In genomic region chr15:48370460-48370859, GRCh38 we compare ENCODE assay signal across 17 cellular contexts. TPM values are rescaled to one million over a fixed set of nuclear protein-coding genes. Genes with fewer than 3 reads are reported as not detected.
DNase-seq lines count a peak whose midpoint lies in the region; ATAC-seq, FAIRE-seq and TF ChIP-seq lines count a peak whose summit lies in the region.
"Had no signal": no experiment of that assay in that cellular context is flagged by ENCODE, and none has a peak within 500 bp of the region (broad histone marks: within the 10 kb centered on the region; RNA-seq: fewer than 3 reads in every experiment).

No MANE protein-coding gene starts in this region.

- no peak overlapping the region for H2BK5ac ChIP-seq in IMR-90 (ENCODE audit: low read depth, low read length, poor library complexity, severe bottlenecking)

- no peak overlapping the region for H3K56ac ChIP-seq in IMR-90 (ENCODE audit: extremely low read depth, insufficient read depth, low read length)

- no peaks in the 10 kb centered on the region for H3K79me2 ChIP-seq in astrocyte (ENCODE audit: insufficient read depth, low read length)

- no peak for TF ChIP-seq RAD21 in IMR-90 (IDR thresholded peaks at IDR 0.05; ENCODE audit: low read length)

- CTCF ChIA-PET in IMR-90 (lab: Yijun Ruan, JAX), result interaction anchor here (1.0 kb wide), 1 partner anchor 9 kb away, joined by 3 read pairs; no protein-coding TSS in a partner anchor

- H2AK9ac ChIP-seq in IMR-90 (replicated peaks; ENCODE audit: low read depth, low read length, poor library complexity), result peak overlapping the region; percentile 33

- BruUV-seq in IMR-90 (replicated peaks; lab: Mats Ljungman, UMichigan), result no TSS peak

- ATAC-seq in IMR-90 (ENCODE audit: low read depth), result peak; percentile 52
- ATAC-seq: mucosa of descending colon had no signal

- TF ChIP-seq CTCF in AG09309 (IDR thresholded peaks at IDR 0.05; ENCODE audit: control insufficient read depth, insufficient read depth, low read depth, low read length, missing control alignments) (no peak), IMR-90 (conservative IDR thresholded peaks at IDR 0.05; ENCODE audit: low read depth, low read length) (no peak), astrocyte (IDR thresholded peaks at IDR 0.05; ENCODE audit: insufficient read depth, low read depth, low read length) (no peak), foreskin fibroblast (IDR thresholded peaks at IDR 0.05; ENCODE audit: low read depth, low read length) (no peak)

- no CpG with 5 or more reads among the region's 3 CpGs for WGBS in IMR-90 (ENCODE audit: extremely low coverage in 2 of 2, insufficient read length in 1 of 2), 2 experiments

- H2AFZ ChIP-seq in IMR-90 (replicated peaks; ENCODE audit: low read length, poor library complexity) (no peak overlapping the region), astrocyte (ENCODE audit: low read depth, low read length) (no peak overlapping the region)

- H3K4me1 ChIP-seq in IMR-90 (ENCODE audit: control insufficient read depth, insufficient read depth, low read length) (peaks cover 2% of the 10 kb centered on the region; the same call in 1 of the 2 replicates), astrocyte (ENCODE audit: insufficient read depth, low read length) (peaks cover 18% of the 10 kb centered on the region)
- H3K4me1 ChIP-seq: BE2C, testis had no signal

- no peak overlapping the region for H3K4me3 Mint-ChIP-seq in astrocyte (ENCODE audit: unreplicated experiment)

- no peak overlapping the region for H3K9ac ChIP-seq in IMR-90 (ENCODE audit: low read depth, low read length)
- H3K9ac ChIP-seq in astrocyte (ENCODE audit: low read length), result no peak overlapping the region

- H3K4me3 ChIP-seq in AG09309 (ENCODE audit: control insufficient read depth, low read depth, low read length) (no peak overlapping the region), IMR-90 (ENCODE audit: insufficient read depth, low read depth, low read length) (no peak overlapping the region), astrocyte (ENCODE audit: insufficient read depth, low read depth, low read length) (no peak overlapping the region), foreskin fibroblast (ENCODE audit: low read depth in 1 of 2, low read length in 2 of 2) (no peak overlapping the region)
- H3K4me3 ChIP-seq: mucosa of descending colon, testis had no signal

- in situ Hi-C loops in IMR-90 (cut with MboI; ENCODE audit: low sequenced_read_pairs), result loop anchor here (25.0 kb wide), 1 partner anchor 592 kb away; the partner anchor contains the start of gene SHC4

- peaks cover 3% of the 10 kb centered on the region for H3K9me3 Mint-ChIP-seq in astrocyte (ENCODE audit: unreplicated experiment)

- FAIRE-seq in astrocyte (lab: Jason Lieb, UNC) (no peak), GM19239 (lab: Jason Lieb, UNC) (no peak)

- no peak overlapping the region for H4K8ac ChIP-seq in IMR-90 (ENCODE audit: low read depth in 2 of 2, low read length in 2 of 2)

- no peak overlapping the region; the same call in 1 of the 2 replicates for H3K14ac ChIP-seq in IMR-90 (replicated peaks; ENCODE audit: low read depth, low read length)

- dilution Hi-C loops in IMR-90 (cut with HindIII; ENCODE audit: low sequenced_read_pairs, unreplicated experiment), result no loop called here

- no peak overlapping the region for H2BK120ac ChIP-seq in IMR-90 (ENCODE audit: low read depth, low read length)

- peaks cover 2% of the 10 kb centered on the region for H3K36me3 Mint-ChIP-seq in astrocyte (ENCODE audit: low read depth, unreplicated experiment)

- no peaks in the 10 kb centered on the region for H3K79me1 ChIP-seq in IMR-90 (ENCODE audit: low read depth in 1 of 2, low read length in 2 of 2)

- H2AK5ac ChIP-seq in IMR-90 (ENCODE audit: low read depth, low read length), result no peak overlapping the region

- no peaks in the 10 kb centered on the region for H3K9me3 ChIP-seq in IMR-90 (ENCODE audit: control insufficient read depth, insufficient read depth, low read length)
- no peaks in the 10 kb centered on the region for H3K9me3 ChIP-seq in astrocyte (ENCODE audit: insufficient read depth, low read depth, low read length)
- H3K9me3 ChIP-seq: BE2C, mucosa of descending colon, testis had no signal

- H3K27ac Mint-ChIP-seq in astrocyte (ENCODE audit: unreplicated experiment), result peak overlapping the region; percentile 15

- no peak overlapping the region for H4K5ac ChIP-seq in IMR-90 (ENCODE audit: low read depth, low read length)

- H3K27me3 Mint-ChIP-seq in astrocyte (ENCODE audit: low read depth, unreplicated experiment), result no peaks in the 10 kb centered on the region

- H3K4me2 ChIP-seq in IMR-90 (ENCODE audit: low read depth, low read length), result no peak overlapping the region
- no peak overlapping the region for H3K4me2 ChIP-seq in astrocyte (ENCODE audit: low read length)

- H4K91ac ChIP-seq in IMR-90 (ENCODE audit: insufficient read depth, low read depth, low read length), result no peak overlapping the region

- peaks cover 4% of the 10 kb centered on the region; the same call in 1 of the 2 replicates for H3K9me1 ChIP-seq in IMR-90 (ENCODE audit: insufficient read depth, low read length)

- no peak overlapping the region for H3K23ac ChIP-seq in IMR-90 (ENCODE audit: low read depth, low read length)

- DNase-seq in AG09309 (ENCODE audit: low read depth) (peak; percentile 92), IMR-90 (peak; percentile 89), astrocyte (ENCODE audit: low read depth) (peak; percentile 95), foreskin fibroblast (peak; percentile 78 to 86), cerebellar nuclear complex (lab: John Stamatoyannopoulos, UW) (no peak), GM19239 (ENCODE audit: insufficient read length, low spot score) (no peak), NCI-H345 treated with DMSO at 0.1 percent for 48 hours (lab: John Stamatoyannopoulos, UW; ENCODE audit: unreplicated experiment) (no peak)
- no peak for DNase-seq in activated naive CD4-positive, alpha-beta T cell (lab: John Stamatoyannopoulos, UW)
- DNase-seq: activated CD4-positive, alpha-beta T cell treated with anti-CD3 and anti-CD28 coated beads, Interleukin-2, amount 50 U/mL, for 4 hours; anterior cingulate cortex; BE2C; effector memory CD4-positive, alpha-beta T cell; head of caudate nucleus; mucosa of descending colon; stimulated activated CD4-positive, alpha-beta T cell treated with anti-CD3 and anti-CD28 coated beads, Interleukin-15, amount 100 ng/mL, for 24 hours; T-helper 9 cell; testis had no signal

- no peak overlapping the region for H3K27ac ChIP-seq in IMR-90 (ENCODE audit: insufficient read depth, low read length)
- no peak overlapping the region for H3K27ac ChIP-seq in astrocyte (ENCODE audit: low read depth, low read length)
- H3K27ac ChIP-seq: testis had no signal

- H3K4me1 Mint-ChIP-seq in astrocyte (ENCODE audit: low read depth, unreplicated experiment), result peaks cover 30% of the 10 kb centered on the region

- no peak overlapping the region for H2BK20ac ChIP-seq in IMR-90 (ENCODE audit: low read depth, low read length)

- H3K36me3 ChIP-seq in IMR-90 (ENCODE audit: control insufficient read depth, insufficient read depth, low read length) (no peaks in the 10 kb centered on the region), astrocyte (ENCODE audit: insufficient read depth, low read length) (no peaks in the 10 kb centered on the region)
- H3K36me3 ChIP-seq: BE2C had no signal

- no peak overlapping the region for H3K18ac ChIP-seq in IMR-90 (ENCODE audit: low read depth, low read length)

- intact Hi-C loops in IMR-90 (cut with micrococcal nuclease), result no loop called here

- POLR2A ChIA-PET in IMR-90 (lab: Charles Lee; ENCODE audit: unreplicated experiment), result no interaction called here

- H4K20me1 ChIP-seq in IMR-90 (ENCODE audit: insufficient read depth, low read length), result no peaks in the 10 kb centered on the region
- no peaks in the 10 kb centered on the region for H4K20me1 ChIP-seq in astrocyte (ENCODE audit: insufficient read depth, low read length)

- no peak overlapping the region for H3K4ac ChIP-seq in IMR-90 (ENCODE audit: low read depth, low read length)

- no peaks in the 10 kb centered on the region for H3K27me3 ChIP-seq in IMR-90 (ENCODE audit: control insufficient read depth, insufficient read depth, low read length)
- H3K27me3 ChIP-seq in astrocyte (ENCODE audit: insufficient read depth, low read length), result no peaks in the 10 kb centered on the region
- H3K27me3 ChIP-seq: BE2C, testis had no signal

- no peak overlapping the region for H2BK15ac ChIP-seq in IMR-90 (ENCODE audit: low read depth, low read length)

- no peak for TF ChIP-seq POLR2A in IMR-90 (IDR thresholded peaks at IDR 0.05; ENCODE audit: low read depth, low read length)

TF ChIP-seq in IMR-90, 13 proteins besides CTCF, POLR2A, EP300 and RAD21:
- no peak for TF ChIP-seq FOS (IDR thresholded peaks at IDR 0.05; ENCODE audit: low read depth, low read length)
- TF ChIP-seq CEBPB (IDR thresholded peaks at IDR 0.05; ENCODE audit: low read depth, low read length), result peak; percentile 69

RNA-seq across cellular contexts. Expression of gene DUT, which starts 39.2 kb away (rescaled TPM):
- total RNA-seq in IMR-90 (2012; rRNA removed) (18.8 and 30.3 TPM in 2 replicates), astrocyte (41.4 and 45.8 TPM in 2 replicates)
- 36.4 and 39.9 TPM in 2 replicates for polyA plus RNA-seq in IMR-90 (2012; rRNA removed)
- 39.8 and 45.8 TPM in 2 replicates for polyA plus RNA-seq in IMR-90 (2012; cell fraction: cytosol; rRNA removed)
- 38.6 and 56.4 TPM in 2 replicates for polyA plus RNA-seq in IMR-90 (2012; cell fraction: nucleus; rRNA removed; ENCODE audit: low replicate concordance)

Comparison
In these comparisons a context has a peak if more than half of its experiments do, and no peak if none do; other contexts are left out.
1. DNase-seq: peak in AG09309 (single experiment), IMR-90 (single experiment), astrocyte (single experiment) and foreskin fibroblast (2 of 2); none in cerebellar nuclear complex (0 of 2), GM19239 (single experiment), activated naive CD4-positive, alpha-beta T cell (0 of 4) and NCI-H345 treated with DMSO at 0.1 percent for 48 hours (single experiment).